ENCODE assay signal across 8 cellular contexts in the genomic region with DNA sequence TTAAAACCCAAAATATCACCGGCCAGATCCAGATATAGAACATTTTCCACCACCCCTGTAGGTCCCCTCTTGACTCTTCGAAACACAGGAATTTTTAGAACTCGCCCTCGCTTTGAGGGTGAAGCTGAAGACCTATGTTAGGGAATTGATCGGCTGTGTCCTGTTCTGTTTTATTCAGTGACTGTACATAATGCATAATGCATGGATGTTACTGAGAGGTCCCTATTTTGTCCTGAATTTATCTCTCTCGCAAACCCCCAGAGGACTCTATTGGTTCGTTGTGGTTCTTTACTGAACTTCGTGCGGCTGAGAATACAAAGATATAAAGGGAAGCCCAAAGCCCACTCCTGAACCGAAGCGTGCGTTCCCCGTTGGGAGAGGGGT. TPM values are rescaled to one million over a fixed set of nuclear protein-coding genes. Genes with fewer than 3 reads are reported as not detected.
DNase-seq lines count a peak whose midpoint lies in the region; ATAC-seq and TF ChIP-seq lines count a peak whose summit lies in the region.

No MANE protein-coding gene starts in this region.

- POLR2A ChIA-PET in activated naive CD8-positive, alpha-beta T cell treated with anti-CD3 and anti-CD28 coated beads, Interleukin-2, amount 10 ng/mL, durations not matched to agents 7 days and 5 days (lab: Charles Lee) = interaction anchor here (0.6 to 3.3 kb wide), 10 partner anchors 9 to 195 kb away, joined by 3 to 15 read pairs (median 4); a partner anchor contains a TSS

- H3K9me3 ChIP-seq in adipocyte (ENCODE audit: control insufficient read depth, low read length) (no peaks in the 10 kb centered on the region), mesenchymal stem cell (ENCODE audit: control insufficient read depth, low read length) (no peaks in the 10 kb centered on the region)

- H2AFZ ChIP-seq in mesenchymal stem cell (ENCODE audit: low read depth, low read length) = no peak overlapping the region

- H2BK120ac ChIP-seq in mesenchymal stem cell (ENCODE audit: low read depth, low read length) = no peak overlapping the region

- H3K9ac ChIP-seq in adipocyte (ENCODE audit: low read length) (peak overlapping the region; percentile 92), mesenchymal stem cell (ENCODE audit: low read length) (peak overlapping the region; percentile 95)

- H3K36me3 ChIP-seq in adipocyte (ENCODE audit: control insufficient read depth, insufficient read depth, low read length, severe bottlenecking) = peaks cover 15% of the 10 kb centered on the region
- H3K36me3 ChIP-seq in mesenchymal stem cell (ENCODE audit: control insufficient read depth in 1 of 2, insufficient read depth in 2 of 2, low read depth in 1 of 2, low read length in 2 of 2) = peaks cover 5 to 17% of the 10 kb centered on the region in 2 experiments

- H2AK5ac ChIP-seq in mesenchymal stem cell (ENCODE audit: low read length, severe bottlenecking) = no peak overlapping the region

- no peak overlapping the region for H3K14ac ChIP-seq in mesenchymal stem cell (ENCODE audit: low read length in 2 of 2)

- H3K4me2 ChIP-seq in mesenchymal stem cell (ENCODE audit: low read length, poor library complexity, severe bottlenecking) = peak overlapping the region; percentile 75

- no peaks in the 10 kb centered on the region for H3K27me3 Mint-ChIP-seq in activated naive CD8-positive, alpha-beta T cell treated with anti-CD3 and anti-CD28 coated beads, Interleukin-2, amount 10 ng/mL, durations not matched to agents 7 days and 5 days
- H3K27me3 Mint-ChIP-seq in activated naive CD8-positive, alpha-beta T cell treated with anti-CD3 and anti-CD28 coated beads for 36 hours = no peaks in the 10 kb centered on the region
- H3K27me3 Mint-ChIP-seq in CD14-positive monocyte (ENCODE audit: low read depth in 3 of 3) = peaks cover 0 to 2% (median 0%) of the 10 kb centered on the region in 3 donors

- no peak overlapping the region for H2BK12ac ChIP-seq in mesenchymal stem cell (ENCODE audit: low read length in 2 of 2)

- H4K91ac ChIP-seq in mesenchymal stem cell (ENCODE audit: low read length) = no peak overlapping the region

- peaks cover 2% of the 10 kb centered on the region for H3K79me1 ChIP-seq in mesenchymal stem cell (replicated peaks; ENCODE audit: low read length, poor library complexity, severe bottlenecking)

- no peak overlapping the region for H3K27ac Mint-ChIP-seq in activated naive CD8-positive, alpha-beta T cell treated with anti-CD3 and anti-CD28 coated beads, Interleukin-2, amount 10 ng/mL, durations not matched to agents 7 days and 5 days
- no peak overlapping the region for H3K27ac Mint-ChIP-seq in activated naive CD8-positive, alpha-beta T cell treated with anti-CD3 and anti-CD28 coated beads for 36 hours
- H3K27ac Mint-ChIP-seq in CD14-positive monocyte = no peak overlapping the region

- peaks cover 34% of the 10 kb centered on the region for H3K4me1 ChIP-seq in adipocyte (ENCODE audit: control insufficient read depth, insufficient read depth, low read length)
- peaks cover 9% of the 10 kb centered on the region for H3K4me1 ChIP-seq in mesenchymal stem cell (ENCODE audit: control insufficient read depth, insufficient read depth, low read depth, low read length)

- H3K4me1 Mint-ChIP-seq in activated naive CD8-positive, alpha-beta T cell treated with anti-CD3 and anti-CD28 coated beads, Interleukin-2, amount 10 ng/mL, durations not matched to agents 7 days and 5 days = peaks cover 33% of the 10 kb centered on the region
- H3K4me1 Mint-ChIP-seq in activated naive CD8-positive, alpha-beta T cell treated with anti-CD3 and anti-CD28 coated beads for 36 hours = peaks cover 35% of the 10 kb centered on the region
- peaks cover 21% of the 10 kb centered on the region for H3K4me1 Mint-ChIP-seq in CD14-positive monocyte

- intact Hi-C loops in CD14-positive monocyte (cut with micrococcal nuclease) = loop anchor here (1.0 to 10.0 kb wide), 5 partner anchors 152 to 732 kb away; a partner anchor contains a TSS

- peak overlapping the region; percentile 89 for H3K27ac ChIP-seq in mesenchymal stem cell (ENCODE audit: low read length, poor library complexity, severe bottlenecking)

- H3K27me3 ChIP-seq in adipocyte (replicated peaks; ENCODE audit: control insufficient read depth, insufficient read depth, low read length) (no peaks in the 10 kb centered on the region), mesenchymal stem cell (ENCODE audit: control insufficient read depth in 1 of 2, insufficient read depth in 1 of 2, low read length in 2 of 2) (no peaks in the 10 kb centered on the region)

- 4% methylated on average over 12 of the region's 13 CpGs for WGBS in mesenchymal stem cell

- no peak overlapping the region for H3K23ac ChIP-seq in mesenchymal stem cell (ENCODE audit: low read length in 2 of 2)

- no peak for TF ChIP-seq CTCF in GM20000 (IDR thresholded peaks at IDR 0.05; ENCODE audit: extremely low read depth, missing control alignments)
- no peak for TF ChIP-seq CTCF in CD14-positive monocyte (IDR thresholded peaks at IDR 0.05)

- H3K18ac ChIP-seq in mesenchymal stem cell (ENCODE audit: low read depth in 1 of 2, low read length in 2 of 2) = peak overlapping the region in 1 of 2 experiments; percentile 28

- peaks cover 14% of the 10 kb centered on the region for H3K36me3 Mint-ChIP-seq in activated naive CD8-positive, alpha-beta T cell treated with anti-CD3 and anti-CD28 coated beads, Interleukin-2, amount 10 ng/mL, durations not matched to agents 7 days and 5 days
- H3K36me3 Mint-ChIP-seq in activated naive CD8-positive, alpha-beta T cell treated with anti-CD3 and anti-CD28 coated beads for 36 hours = peaks cover 11% of the 10 kb centered on the region
- H3K36me3 Mint-ChIP-seq in CD14-positive monocyte = peaks cover 15 to 18% of the 10 kb centered on the region in 2 donors

- no peak overlapping the region for H2BK15ac ChIP-seq in mesenchymal stem cell (ENCODE audit: low read depth, poor library complexity, severe bottlenecking)

- DNase-seq in activated naive CD8-positive, alpha-beta T cell treated with anti-CD3 and anti-CD28 coated beads, Interleukin-2, amount 10 ng/mL, durations not matched to agents 7 days and 5 days = no peak
- no peak for DNase-seq in activated naive CD8-positive, alpha-beta T cell treated with anti-CD3 and anti-CD28 coated beads for 36 hours
- DNase-seq in adipocyte (ENCODE audit: low read depth) (no peak), mesenchymal stem cell (no peak), GM20000 (ENCODE audit: low spot score) (no peak), CD14-positive monocyte (ENCODE audit: low spot score) (no peak), SW 1271 (lab: John Stamatoyannopoulos, UW) (no peak)

- peak; percentile 8 for ATAC-seq in activated naive CD8-positive, alpha-beta T cell treated with anti-CD3 and anti-CD28 coated beads, Interleukin-2, amount 10 ng/mL, durations not matched to agents 7 days and 5 days (ENCODE audit: low read depth)
- peak; percentile 1 for ATAC-seq in HG02981 (IDR thresholded peaks at IDR 0.05; ENCODE audit: unreplicated experiment)

- no peak overlapping the region for H4K8ac ChIP-seq in mesenchymal stem cell (ENCODE audit: low read length)

- peak overlapping the region; percentile 79 for H2BK5ac ChIP-seq in mesenchymal stem cell (ENCODE audit: low read depth, low read length, poor library complexity, severe bottlenecking)

- H3K4me3 ChIP-seq in adipocyte (ENCODE audit: low read length) (peak overlapping the region; percentile 98), mesenchymal stem cell (ENCODE audit: insufficient read depth in 1 of 2, low read depth in 1 of 2, low read length in 2 of 2) (peak overlapping the region; percentile 52 to 99)

- H3K9me3 Mint-ChIP-seq in activated naive CD8-positive, alpha-beta T cell treated with anti-CD3 and anti-CD28 coated beads, Interleukin-2, amount 10 ng/mL, durations not matched to agents 7 days and 5 days = no peaks in the 10 kb centered on the region
- H3K9me3 Mint-ChIP-seq in activated naive CD8-positive, alpha-beta T cell treated with anti-CD3 and anti-CD28 coated beads for 36 hours = no peaks in the 10 kb centered on the region
- no peaks in the 10 kb centered on the region for H3K9me3 Mint-ChIP-seq in CD14-positive monocyte

- no peak overlapping the region for H3K4ac ChIP-seq in mesenchymal stem cell (ENCODE audit: low read depth in 1 of 2, low read length in 2 of 2)

- H3K4me3 Mint-ChIP-seq in activated naive CD8-positive, alpha-beta T cell treated with anti-CD3 and anti-CD28 coated beads, Interleukin-2, amount 10 ng/mL, durations not matched to agents 7 days and 5 days = no peak overlapping the region
- no peak overlapping the region for H3K4me3 Mint-ChIP-seq in activated naive CD8-positive, alpha-beta T cell treated with anti-CD3 and anti-CD28 coated beads for 36 hours
- no peak overlapping the region for H3K4me3 Mint-ChIP-seq in CD14-positive monocyte

RNA-seq across cellular contexts. Expression of a gene that starts 0.4 kb away (rescaled TPM):
- 10 to 100 TPM; 40.3 to 40.9 TPM for total RNA-seq in activated naive CD8-positive, alpha-beta T cell treated with anti-CD3 and anti-CD28 coated beads, Interleukin-2, amount 10 ng/mL, durations not matched to agents 7 days and 5 days
- total RNA-seq in activated naive CD8-positive, alpha-beta T cell treated with anti-CD3 and anti-CD28 coated beads for 36 hours = 10 to 100 TPM; 98.7 to 99.6 TPM
- polyA plus RNA-seq in mesenchymal stem cell (2013, experiment 1 of 2) = 71.9 TPM
- polyA plus RNA-seq in mesenchymal stem cell (2013, experiment 2 of 2) = 71.8 TPM
- 1 to 10 TPM in 1 of 2 donors, under 1 TPM in 1; 0.58 to 1.5 TPM for polyA plus RNA-seq in CD14-positive monocyte

RNA-seq across cellular contexts. Expression of a gene that starts 0.6 kb away (rescaled TPM):
- 10 to 100 TPM; 26.9 to 32.2 TPM for total RNA-seq in activated naive CD8-positive, alpha-beta T cell treated with anti-CD3 and anti-CD28 coated beads, Interleukin-2, amount 10 ng/mL, durations not matched to agents 7 days and 5 days
- 10 to 100 TPM; 30.0 to 31.7 TPM for total RNA-seq in activated naive CD8-positive, alpha-beta T cell treated with anti-CD3 and anti-CD28 coated beads for 36 hours
- polyA plus RNA-seq in mesenchymal stem cell (2013, experiment 1 of 2) = 47.7 TPM
- 50.1 TPM for polyA plus RNA-seq in mesenchymal stem cell (2013, experiment 2 of 2)
- polyA plus RNA-seq in CD14-positive monocyte = 10 to 100 TPM; 40.3 to 45.6 TPM

RNA-seq across cellular contexts. Expression of a gene that starts 35.8 kb away (rescaled TPM):
- 1 to 10 TPM; 2.4 to 2.5 TPM for total RNA-seq in activated naive CD8-positive, alpha-beta T cell treated with anti-CD3 and anti-CD28 coated beads, Interleukin-2, amount 10 ng/mL, durations not matched to agents 7 days and 5 days
- under 1 TPM; 0.30 to 0.37 TPM for total RNA-seq in activated naive CD8-positive, alpha-beta T cell treated with anti-CD3 and anti-CD28 coated beads for 36 hours
- polyA plus RNA-seq in mesenchymal stem cell (2013, experiment 1 of 2) = 0.29 TPM
- polyA plus RNA-seq in mesenchymal stem cell (2013, experiment 2 of 2) = 0.37 TPM
- under 1 TPM in 1 of 2 donors, not detected in 1; 0.29 TPM for polyA plus RNA-seq in CD14-positive monocyte
